ENCODE assay signal across 7 cellular contexts in the genomic region with DNA sequence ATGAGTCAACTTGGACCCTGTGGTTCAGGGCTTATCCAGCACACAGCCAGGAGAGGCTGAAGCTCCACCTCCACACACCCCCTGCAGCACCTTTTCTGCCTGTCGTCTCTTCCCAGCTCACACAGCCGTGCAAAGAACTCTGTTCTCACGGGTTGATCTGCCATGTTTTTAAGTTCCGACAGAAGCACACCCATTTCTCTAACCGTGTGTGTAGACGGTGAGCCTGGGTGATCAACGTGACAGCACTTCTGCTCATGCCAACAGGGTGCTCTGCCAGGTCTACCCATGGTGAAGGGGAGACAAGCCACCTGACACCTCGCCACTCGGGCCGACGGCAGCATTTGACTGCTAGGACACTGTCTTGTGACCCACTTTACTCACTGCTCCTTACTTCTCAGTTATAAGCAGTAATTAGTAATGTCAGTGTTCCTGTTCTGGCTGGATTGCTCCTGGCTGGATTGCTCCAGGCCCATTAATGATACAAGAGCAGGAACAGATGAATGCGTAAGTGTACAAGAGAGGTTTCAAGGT.
DNase-seq lines count a peak whose midpoint lies in the region; ATAC-seq, FAIRE-seq and TF ChIP-seq lines count a peak whose summit lies in the region.

No MANE protein-coding gene starts in this region.

- H3K4me3 ChIP-seq in kidney (ENCODE audit: low read length in 2 of 2) = peak overlapping the region in 1 of 2 donors; percentile 25
- H3K4me3 ChIP-seq in stomach = no peak overlapping the region

- H3K36me3 ChIP-seq in kidney (ENCODE audit: control insufficient read depth in 1 of 2, insufficient read depth in 2 of 2, low read length in 2 of 2) = no peaks in the 10 kb centered on the region
- H3K36me3 ChIP-seq in stomach = peaks cover 0 to 6% (median 2%) of the 10 kb centered on the region in 4 donors

- H3K27me3 ChIP-seq in stomach = no peaks in the 10 kb centered on the region

- H3K27ac ChIP-seq in kidney (ENCODE audit: low read depth in 2 of 2, low read length in 2 of 2) = peak overlapping the region; percentile 93 to 96
- H3K27ac ChIP-seq in stomach = peak overlapping the region; percentile 37 to 94 (median 90)

- H3K9me3 ChIP-seq in kidney (ENCODE audit: control insufficient read depth in 1 of 2, low read length in 2 of 2) (no peaks in the 10 kb centered on the region), stomach (no peaks in the 10 kb centered on the region)

- TF ChIP-seq CTCF in kidney (IDR thresholded peaks at IDR 0.05; ENCODE audit: borderline replicate concordance, extremely low read depth, insufficient read depth) = no peak
- no peak for TF ChIP-seq CTCF in stomach (IDR thresholded peaks at IDR 0.05)

- intact Hi-C loops in kidney (cut with DNase I) = no loop called here
- intact Hi-C loops in stomach (cut with DNase I; ENCODE audit: low total_unique reads) = no loop called here

- 64 to 79% (median 73%) methylated on average over 9 to 12 of the region's 12 CpGs for WGBS in stomach, 5 donors

- TF ChIP-seq EP300 in stomach (IDR thresholded peaks at IDR 0.05) = no peak

- no peak for ATAC-seq in GM19463 (IDR thresholded peaks at IDR 0.05; ENCODE audit: unreplicated experiment)

- DNase-seq in NCI-H2029 treated with DMSO at 0.1 percent for 48 hours (lab: John Stamatoyannopoulos, UW) (peak; percentile 87), amniotic epithelial cell (ENCODE audit: low read depth) (peak; percentile 66), kidney (peak; percentile 82), stomach (no peak), NCI-H2081 treated with DMSO at 0.1 percent for 48 hours (lab: John Stamatoyannopoulos, UW) (no peak), DMS153 treated with DMSO at 0.1 percent for 48 hours (lab: John Stamatoyannopoulos, UW; ENCODE audit: unreplicated experiment) (no peak)

- no peak for FAIRE-seq in kidney (lab: Jason Lieb, UNC)

- peak overlapping the region in 1 of 2 donors; percentile 63 for H3K9ac ChIP-seq in kidney (ENCODE audit: low read length in 2 of 2)

- peaks cover 54 to 63% of the 10 kb centered on the region in 2 donors for H3K4me1 ChIP-seq in kidney (ENCODE audit: control insufficient read depth in 1 of 2, insufficient read depth in 1 of 2, low read depth in 1 of 2, low read length in 2 of 2)
- peaks cover 52 to 96% (median 83%) of the 10 kb centered on the region in 4 donors for H3K4me1 ChIP-seq in stomach

- TF ChIP-seq POLR2A in stomach (IDR thresholded peaks at IDR 0.05) = no peak

Comparison
In these comparisons a context has a peak if more than half of its experiments do, and no peak if none do; other contexts are left out.
1. DNase-seq: peak in NCI-H2029 treated with DMSO at 0.1 percent for 48 hours (single experiment), amniotic epithelial cell (single experiment) and kidney (single experiment); none in stomach (single experiment), NCI-H2081 treated with DMSO at 0.1 percent for 48 hours (single experiment) and DMS153 treated with DMSO at 0.1 percent for 48 hours (single experiment).